9 cellular contexts compared by ENCODE assay signal in genomic region chr6:26613717-26614683, GRCh38. TPM values are rescaled to one million over a fixed set of nuclear protein-coding genes. Genes with fewer than 3 reads are reported as not detected.
DNase-seq lines count a peak whose midpoint lies in the region; ATAC-seq, FAIRE-seq and TF ChIP-seq lines count a peak whose summit lies in the region.
"Had no signal": no experiment of that assay in that cellular context is flagged by ENCODE, and none has a peak within 500 bp of the region (broad histone marks: within the 10 kb centered on the region; RNA-seq: fewer than 3 reads in every experiment).

No MANE protein-coding gene starts in this region.

- TF ChIP-seq CTCF in brain microvascular endothelial cell (IDR thresholded peaks at IDR 0.05; ENCODE audit: low read depth, low read length, missing control alignments): peak; percentile 5

- POLR2A ChIA-PET in activated CD4-positive, alpha-beta T cell treated with anti-CD3 and anti-CD28 coated beads for 36 hours (lab: Charles Lee): no interaction called here

- H3K4me3 ChIP-seq in brain microvascular endothelial cell (ENCODE audit: low read depth, low read length): peak overlapping the region; percentile 38
- H3K4me3 ChIP-seq: SK-N-MC had no signal

- peaks cover 35% of the 10 kb centered on the region for H3K27me3 ChIP-seq in brain microvascular endothelial cell (replicated peaks)

- peak; percentile 50 for DNase-seq in activated CD4-positive, alpha-beta T cell treated with anti-CD3 and anti-CD28 coated beads for 36 hours
- DNase-seq in activated CD4-positive, alpha-beta T cell treated with anti-CD3 and anti-CD28 coated beads, Interleukin-2, amount 50 U/mL, for 4 hours: no peak
- DNase-seq in brain microvascular endothelial cell (no peak), kidney tubule cell (ENCODE audit: low spot score) (peak; percentile 6), frontal cortex (ENCODE audit: low spot score in 2 of 2) (no peak), hypothalamus (lab: John Stamatoyannopoulos, UW) (no peak), H4 (ENCODE audit: low spot score) (no peak)
- DNase-seq in stimulated activated naive B cell treated with anti-CD40 and anti-IgM and Interleukin-4, amounts not matched to agents 10 μg/mL and 1 μg/mL and 100 μg/mL, for 72 hours: no peak

- peaks cover 17% of the 10 kb centered on the region for H3K4me1 Mint-ChIP-seq in activated CD4-positive, alpha-beta T cell treated with anti-CD3 and anti-CD28 coated beads for 36 hours
- peaks cover 14 to 33% of the 10 kb centered on the region in 2 donors for H3K4me1 Mint-ChIP-seq in stimulated activated naive B cell treated with anti-CD40 and anti-IgM and Interleukin-4, amounts not matched to agents 10 μg/mL and 1 μg/mL and 100 μg/mL, for 72 hours

- no peaks in the 10 kb centered on the region for H3K36me3 Mint-ChIP-seq in activated CD4-positive, alpha-beta T cell treated with anti-CD3 and anti-CD28 coated beads for 36 hours (ENCODE audit: low read depth)
- H3K36me3 Mint-ChIP-seq in stimulated activated naive B cell treated with anti-CD40 and anti-IgM and Interleukin-4, amounts not matched to agents 10 μg/mL and 1 μg/mL and 100 μg/mL, for 72 hours: peaks cover 8 to 16% of the 10 kb centered on the region in 2 donors

- intact Hi-C loops in activated CD4-positive, alpha-beta T cell treated with anti-CD3 and anti-CD28 coated beads for 36 hours (cut with DNase I, micrococcal nuclease): loop anchor here in 1 of 2 experiments (5.0 kb wide), 1 partner anchor 483 kb away; no protein-coding TSS in a partner anchor

- H3K27ac Mint-ChIP-seq in activated CD4-positive, alpha-beta T cell treated with anti-CD3 and anti-CD28 coated beads for 36 hours: no peak overlapping the region
- no peak overlapping the region for H3K27ac Mint-ChIP-seq in stimulated activated naive B cell treated with anti-CD40 and anti-IgM and Interleukin-4, amounts not matched to agents 10 μg/mL and 1 μg/mL and 100 μg/mL, for 72 hours

- peaks cover 24% of the 10 kb centered on the region for H3K27me3 Mint-ChIP-seq in activated CD4-positive, alpha-beta T cell treated with anti-CD3 and anti-CD28 coated beads for 36 hours
- H3K27me3 Mint-ChIP-seq in stimulated activated naive B cell treated with anti-CD40 and anti-IgM and Interleukin-4, amounts not matched to agents 10 μg/mL and 1 μg/mL and 100 μg/mL, for 72 hours: peaks cover 36 to 44% of the 10 kb centered on the region in 2 donors

- peak; percentile 36 for ATAC-seq in activated CD4-positive, alpha-beta T cell treated with anti-CD3 and anti-CD28 coated beads for 36 hours
- ATAC-seq in stimulated activated naive B cell treated with anti-CD40 and anti-IgM and Interleukin-4, amounts not matched to agents 10 μg/mL and 1 μg/mL and 100 μg/mL, for 72 hours (replicated peaks): peak; percentile 43 to 51

- in situ Hi-C loops in brain microvascular endothelial cell (cut with HindIII; ENCODE audit: low pct_ligation_motif_present, low sequenced_read_pairs): no loop called here

- CTCF ChIA-PET in activated CD4-positive, alpha-beta T cell treated with anti-CD3 and anti-CD28 coated beads for 36 hours (lab: Charles Lee): interaction anchor here (0.6 to 2.5 kb wide), 3 partner anchors 9 to 125 kb away, joined by 3 to 8 read pairs (median 3); no protein-coding TSS in a partner anchor

- peak overlapping the region; percentile 67 for H3K4me3 Mint-ChIP-seq in activated CD4-positive, alpha-beta T cell treated with anti-CD3 and anti-CD28 coated beads for 36 hours
- H3K4me3 Mint-ChIP-seq in stimulated activated naive B cell treated with anti-CD40 and anti-IgM and Interleukin-4, amounts not matched to agents 10 μg/mL and 1 μg/mL and 100 μg/mL, for 72 hours: peak overlapping the region; percentile 81 to 83

- no peak overlapping the region for H3K27ac ChIP-seq in brain microvascular endothelial cell
- H3K27ac ChIP-seq: SK-N-MC had no signal

- FAIRE-seq in frontal cortex (lab: Jason Lieb, UNC): no peak

- H3K36me3 ChIP-seq in brain microvascular endothelial cell (replicated peaks): no peaks in the 10 kb centered on the region

- H3K9me3 Mint-ChIP-seq in activated CD4-positive, alpha-beta T cell treated with anti-CD3 and anti-CD28 coated beads for 36 hours (ENCODE audit: low read depth): no peaks in the 10 kb centered on the region
- peaks cover 0 to 4% of the 10 kb centered on the region in 2 donors for H3K9me3 Mint-ChIP-seq in stimulated activated naive B cell treated with anti-CD40 and anti-IgM and Interleukin-4, amounts not matched to agents 10 μg/mL and 1 μg/mL and 100 μg/mL, for 72 hours

RNA-seq across cellular contexts. Expression of gene ABT1, which starts 17.2 kb away (rescaled TPM):
- total RNA-seq in activated CD4-positive, alpha-beta T cell treated with anti-CD3 and anti-CD28 coated beads for 36 hours: 10 to 100 TPM; 21.5 to 24.9 TPM
- total RNA-seq in frontal cortex: 12.6 TPM
- 15.0 and 15.2 TPM in 2 replicates for total RNA-seq in H4 (2014; rRNA removed; shearing (Covaris generic))

RNA-seq across cellular contexts. Expression of gene ZNF322, which starts 45.5 kb away (rescaled TPM):
- total RNA-seq in activated CD4-positive, alpha-beta T cell treated with anti-CD3 and anti-CD28 coated beads for 36 hours: 1 to 10 TPM; 5.2 to 8.4 TPM
- total RNA-seq in frontal cortex: 46.9 TPM
- total RNA-seq in H4 (2014; rRNA removed; shearing (Covaris generic)): 10.4 and 17.1 TPM in 2 replicates

Comparison
In these comparisons a context has a peak if more than half of its experiments do, and no peak if none do; other contexts are left out.
1. DNase-seq: peak in activated CD4-positive, alpha-beta T cell treated with anti-CD3 and anti-CD28 coated beads for 36 hours (single experiment) and kidney tubule cell (single experiment); none in activated CD4-positive, alpha-beta T cell treated with anti-CD3 and anti-CD28 coated beads, Interleukin-2, amount 50 U/mL, for 4 hours (0 of 2), brain microvascular endothelial cell (single experiment), stimulated activated naive B cell treated with anti-CD40 and anti-IgM and Interleukin-4, amounts not matched to agents 10 μg/mL and 1 μg/mL and 100 μg/mL, for 72 hours (single experiment), frontal cortex (0 of 2), hypothalamus (0 of 51) and H4 (single experiment).